18 cellular contexts compared by ENCODE assay signal in the genomic region with DNA sequence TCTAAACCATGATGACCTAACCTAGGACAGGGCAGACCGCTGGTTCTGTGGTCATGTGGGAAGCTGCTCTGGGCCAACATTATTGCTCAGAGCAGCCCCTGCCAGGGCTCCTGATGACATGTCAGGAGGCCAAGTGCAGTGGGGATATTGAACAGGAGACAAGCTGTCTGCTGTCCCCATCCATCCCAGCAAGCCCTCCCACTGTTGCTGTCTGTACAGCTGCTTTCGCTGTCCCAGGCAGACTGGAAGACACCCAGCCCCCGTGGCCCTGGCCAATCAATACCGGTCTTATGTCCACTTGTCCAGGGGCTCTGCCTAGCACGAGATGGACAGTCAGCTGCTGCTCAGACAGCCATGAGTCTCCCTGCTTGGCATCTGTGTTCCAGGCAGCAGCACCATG. TPM values are rescaled to one million over a fixed set of nuclear protein-coding genes. Genes with fewer than 3 reads are reported as not detected.
DNase-seq lines count a peak whose midpoint lies in the region; ATAC-seq and TF ChIP-seq lines count a peak whose summit lies in the region.
"Had no signal": no experiment of that assay in that cellular context is flagged by ENCODE, and none has a peak within 500 bp of the region (broad histone marks: within the 10 kb centered on the region; RNA-seq: fewer than 3 reads in every experiment).

No MANE protein-coding gene starts in this region.

- H3K9me3 Mint-ChIP-seq in IgD-negative memory B cell: peaks cover 0 to 3% (median 0%) of the 10 kb centered on the region in 3 donors
- H3K9me3 Mint-ChIP-seq: activated naive CD8-positive, alpha-beta T cell treated with anti-CD3 and anti-CD28 coated beads, Interleukin-2, amount 10 ng/mL, durations not matched to agents 7 days and 5 days; mesothelial cell of epicardium had no signal

- peak overlapping the region; percentile 2 for H3K4me2 ChIP-seq in skeletal muscle satellite cell (ENCODE audit: low read length)

- H3K4me3 Mint-ChIP-seq in IgD-negative memory B cell: no peak overlapping the region
- H3K4me3 Mint-ChIP-seq: activated naive CD8-positive, alpha-beta T cell treated with anti-CD3 and anti-CD28 coated beads, Interleukin-2, amount 10 ng/mL, durations not matched to agents 7 days and 5 days; mesothelial cell of epicardium had no signal

- H3K9ac ChIP-seq in skeletal muscle satellite cell (ENCODE audit: low read depth, low read length): no peak overlapping the region

- H3K36me3 ChIP-seq in right atrium auricular region (no peaks in the 10 kb centered on the region), skeletal muscle satellite cell (ENCODE audit: insufficient read depth, low read length) (no peaks in the 10 kb centered on the region)

- no peaks in the 10 kb centered on the region for H3K36me3 Mint-ChIP-seq in IgD-negative memory B cell
- H3K36me3 Mint-ChIP-seq: activated naive CD8-positive, alpha-beta T cell treated with anti-CD3 and anti-CD28 coated beads, Interleukin-2, amount 10 ng/mL, durations not matched to agents 7 days and 5 days; mesothelial cell of epicardium had no signal

- H3K27ac ChIP-seq in right atrium auricular region: peak overlapping the region; percentile 72 to 81
- H3K27ac ChIP-seq: C4-2B had no signal

- DNase-seq in anterior cingulate cortex (lab: John Stamatoyannopoulos, UW) (peak in 55 of 58 donors; percentile 26 to 95 (median 76)), right atrium auricular region (ENCODE audit: low spot score) (no peak), HPDE6-E6E7 (ENCODE audit: extremely low spot score) (no peak), NCI-H2029 (lab: John Stamatoyannopoulos, UW) (no peak)
- DNase-seq: activated naive CD8-positive, alpha-beta T cell treated with anti-CD3 and anti-CD28 coated beads, Interleukin-2, amount 10 ng/mL, durations not matched to agents 7 days and 5 days; dermis blood vessel endothelial cell; EL; KG1; NCI-H1930; stimulated activated CD4-positive, alpha-beta T cell treated with anti-CD3 and anti-CD28 coated beads, Interleukin-4, amount 100 ng/mL, for 24 hours; stimulated activated naive CD4-positive, alpha-beta T cell treated with Interleukin-2 at 50 U/mL for 16 hours had no signal

- ATAC-seq in GM19395 (IDR thresholded peaks at IDR 0.05; ENCODE audit: unreplicated experiment): no peak
- ATAC-seq in GM19397 (IDR thresholded peaks at IDR 0.05; ENCODE audit: unreplicated experiment): no peak

- H3K4me1 Mint-ChIP-seq in IgD-negative memory B cell: peaks cover 18 to 35% (median 20%) of the 10 kb centered on the region in 3 donors
- H3K4me1 Mint-ChIP-seq: activated naive CD8-positive, alpha-beta T cell treated with anti-CD3 and anti-CD28 coated beads, Interleukin-2, amount 10 ng/mL, durations not matched to agents 7 days and 5 days; mesothelial cell of epicardium had no signal

- H3K27ac Mint-ChIP-seq in IgD-negative memory B cell: peak overlapping the region; percentile 31 to 95 (median 82)
- H3K27ac Mint-ChIP-seq: activated naive CD8-positive, alpha-beta T cell treated with anti-CD3 and anti-CD28 coated beads, Interleukin-2, amount 10 ng/mL, durations not matched to agents 7 days and 5 days; mesothelial cell of epicardium had no signal

- H3K4me3 ChIP-seq in right atrium auricular region (no peak overlapping the region), skeletal muscle satellite cell (ENCODE audit: low read length) (no peak overlapping the region)

- H3K9me3 ChIP-seq in right atrium auricular region: no peaks in the 10 kb centered on the region
- H3K9me3 ChIP-seq in skeletal muscle satellite cell (replicated peaks; ENCODE audit: low read length): no peaks in the 10 kb centered on the region

- no peak for TF ChIP-seq CTCF in right atrium auricular region (IDR thresholded peaks at IDR 0.05)

- H3K27me3 ChIP-seq in right atrium auricular region: no peaks in the 10 kb centered on the region
- H3K27me3 ChIP-seq in skeletal muscle satellite cell (ENCODE audit: control insufficient read depth, insufficient read depth, low read length): peaks cover 19% of the 10 kb centered on the region

- H3K4me1 ChIP-seq in right atrium auricular region (peaks cover 0 to 9% of the 10 kb centered on the region in 2 donors), skeletal muscle satellite cell (ENCODE audit: control insufficient read depth, insufficient read depth, low read length) (peaks cover 5% of the 10 kb centered on the region)

- H3K27me3 Mint-ChIP-seq in IgD-negative memory B cell: no peaks in the 10 kb centered on the region

RNA-seq across cellular contexts. Expression of a gene that starts 43.2 kb away (rescaled TPM):
- not detected for polyA plus RNA-seq in IgD-negative memory B cell
- 1 to 10 TPM in 1 of 2 donors, under 1 TPM in 1; 0.16 to 1.8 TPM for total RNA-seq in right atrium auricular region
- under 0.01 and 0.22 TPM in 2 replicates for total RNA-seq in skeletal muscle satellite cell (2012; rRNA removed)
- total RNA-seq: activated naive CD8-positive, alpha-beta T cell treated with anti-CD3 and anti-CD28 coated beads, Interleukin-2, amount 10 ng/mL, durations not matched to agents 7 days and 5 days; dermis blood vessel endothelial cell; pulmonary artery endothelial cell had no signal

Comparison
In these comparisons a context has a peak if more than half of its experiments do, and no peak if none do; other contexts are left out.
1. DNase-seq: peak in anterior cingulate cortex (55 of 58); none in right atrium auricular region (single experiment), HPDE6-E6E7 (single experiment) and NCI-H2029 (single experiment).